In the genomic region with DNA sequence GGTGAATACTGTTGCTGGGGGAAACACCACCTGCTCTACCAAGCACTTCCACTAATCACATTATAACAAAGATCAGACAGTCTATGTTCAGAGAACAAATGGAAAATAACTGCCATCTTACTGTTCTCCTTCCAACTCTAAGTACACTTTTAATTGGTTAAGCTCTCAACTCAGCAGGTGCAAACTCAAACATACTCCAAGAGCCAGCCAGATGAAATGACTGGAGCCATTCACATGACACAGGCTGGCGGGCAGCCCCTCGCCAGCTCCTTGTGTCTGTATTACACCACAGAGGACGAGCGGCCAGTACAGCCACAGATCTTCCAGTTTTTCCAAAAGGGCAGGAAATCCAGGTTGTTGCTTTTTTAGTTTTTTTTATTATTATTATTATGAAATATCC, we compare ENCODE assay signal across 16 cellular contexts. TPM values are rescaled to one million over a fixed set of nuclear protein-coding genes. Genes with fewer than 3 reads are reported as not detected.
A peak's percentile ranks its signal among the peaks of the same experiment; 100 is the strongest.
DNase-seq lines count a peak whose midpoint lies in the region; ATAC-seq, FAIRE-seq and TF ChIP-seq lines count a peak whose summit lies in the region.
"Had no signal": no experiment of that assay in that cellular context is flagged by ENCODE, and none has a peak within 500 bp of the region (broad histone marks: within the 10 kb centered on the region; RNA-seq: fewer than 3 reads in every experiment).

No MANE protein-coding gene starts in this region.

- DNase-seq in breast epithelium (ENCODE audit: low spot score in 2 of 2) = peak in 1 of 2 donors; percentile 43
- no peak for DNase-seq in MCF 10A (ENCODE audit: unreplicated experiment)
- DNase-seq in SJCRH30 = peak; percentile 24 to 62
- no peak for DNase-seq in HepG2 (ENCODE audit: low spot score)
- peak; percentile 77 for DNase-seq in upper lobe of right lung
- DNase-seq in mesendoderm = no peak
- no peak for DNase-seq in SKM-1 treated with dmso at 0.1 percent for 144 hours (lab: John Stamatoyannopoulos, UW; ENCODE audit: unreplicated experiment)
- DNase-seq: activated CD8-positive, alpha-beta memory T cell treated with anti-CD3 and anti-CD28 coated beads, Interleukin-2, amount 50 U/mL, for 48 hours; endodermal cell; stimulated activated CD4-positive, alpha-beta T cell treated with anti-CD3 and anti-CD28 coated beads, Interleukin-15, amount 100 ng/mL, for 24 hours had no signal

- H3K27ac Mint-ChIP-seq in MCF 10A (ENCODE audit: low read depth, unreplicated experiment) = no peak overlapping the region
- H3K27ac Mint-ChIP-seq: endodermal cell; stimulated activated naive CD8-positive, alpha-beta T cell treated with anti-CD3 and anti-CD28 coated beads, Interleukin-15, Interleukin-2, amounts not matched to agents 100 ng/mL and 50 ng/mL, for 24 hours had no signal

- no peak overlapping the region for H4K8ac ChIP-seq in mesendoderm (ENCODE audit: low read depth, low read length)

- BruUV-seq in MCF 10A (replicated peaks; lab: Mats Ljungman, UMichigan) (no TSS peak), HepG2 (replicated peaks; lab: Mats Ljungman, UMichigan) (no TSS peak)

- H2AFZ ChIP-seq in HepG2 (ENCODE audit: low read length) = no peak overlapping the region

- no peaks in the 10 kb centered on the region for H4K20me1 ChIP-seq in HepG2 (ENCODE audit: insufficient read depth, low read length)

- H3K79me1 ChIP-seq in mesendoderm (ENCODE audit: low read length) = peaks cover 30% of the 10 kb centered on the region

- CTCF ChIA-PET in MCF 10A (lab: Yijun Ruan, JAX) (interaction anchor here (0.6 to 1.9 kb wide), 5 partner anchors 10 to 127 kb away, joined by 3 to 19 read pairs (median 4); no protein-coding TSS in a partner anchor), HepG2 (lab: Yijun Ruan, JAX; ENCODE audit: low intra/inter-chr PET ratio, low total read pairs) (no interaction called here)

- H2BK15ac ChIP-seq in mesendoderm (replicated peaks; ENCODE audit: low read depth) = no peak overlapping the region

- H3K9me3 Mint-ChIP-seq in MCF 10A (ENCODE audit: unreplicated experiment) = peaks cover 5% of the 10 kb centered on the region
- H3K9me3 Mint-ChIP-seq: endodermal cell; stimulated activated naive CD8-positive, alpha-beta T cell treated with anti-CD3 and anti-CD28 coated beads, Interleukin-15, Interleukin-2, amounts not matched to agents 100 ng/mL and 50 ng/mL, for 24 hours had no signal

- no peak overlapping the region for H3K56ac ChIP-seq in mesendoderm (ENCODE audit: low read length)

- peaks cover 0 to 5% of the 10 kb centered on the region in 2 donors for H3K4me1 ChIP-seq in breast epithelium
- H3K4me1 ChIP-seq in SJCRH30 = peaks cover 11% of the 10 kb centered on the region; the same call in 1 of the 2 replicates
- H3K4me1 ChIP-seq in HepG2 (ENCODE audit: insufficient read depth, low read length) = peaks cover 84% of the 10 kb centered on the region
- peaks cover 49% of the 10 kb centered on the region for H3K4me1 ChIP-seq in upper lobe of right lung
- peaks cover 6% of the 10 kb centered on the region for H3K4me1 ChIP-seq in mesendoderm (ENCODE audit: control insufficient read depth, low read depth, low read length)

- H3K27me3 Mint-ChIP-seq in MCF 10A (ENCODE audit: insufficient read depth, unreplicated experiment) = no peaks in the 10 kb centered on the region

- H3K4me2 ChIP-seq in HepG2 (ENCODE audit: low read depth, low read length) (no peak overlapping the region), mesendoderm (ENCODE audit: low read length) (no peak overlapping the region)

- H3K4me3 ChIP-seq in breast epithelium (no peak overlapping the region), SJCRH30 (no peak overlapping the region), HepG2 (replicated peaks in 1 of 3; ENCODE audit: insufficient read depth in 1 of 3, low read depth in 2 of 3, low read length in 3 of 3) (no peak overlapping the region), upper lobe of right lung (peak overlapping the region; percentile 5), mesendoderm (ENCODE audit: low read length) (no peak overlapping the region)

- no peak overlapping the region for H3K9ac ChIP-seq in HepG2 (ENCODE audit: insufficient read depth, low read depth, low read length)
- no peak overlapping the region for H3K9ac ChIP-seq in mesendoderm (ENCODE audit: low read length)

- H3K18ac ChIP-seq in mesendoderm (ENCODE audit: low read length) = no peak overlapping the region

- H3K27me3 ChIP-seq in breast epithelium (no peaks in the 10 kb centered on the region), SJCRH30 (no peaks in the 10 kb centered on the region), HepG2 (ENCODE audit: control insufficient read depth in 1 of 2, insufficient read depth in 2 of 2, low read length in 2 of 2) (no peaks in the 10 kb centered on the region), upper lobe of right lung (no peaks in the 10 kb centered on the region), mesendoderm (ENCODE audit: insufficient read depth, low read length, poor library complexity) (no peaks in the 10 kb centered on the region)

- no peaks in the 10 kb centered on the region for H3K36me3 ChIP-seq in breast epithelium
- H3K36me3 ChIP-seq in SJCRH30 = no peaks in the 10 kb centered on the region
- no peaks in the 10 kb centered on the region for H3K36me3 ChIP-seq in HepG2 (replicated peaks in 1 of 2; ENCODE audit: control insufficient read depth in 1 of 2, insufficient read depth in 2 of 2, low read length in 2 of 2)
- no peaks in the 10 kb centered on the region for H3K36me3 ChIP-seq in upper lobe of right lung
- H3K36me3 ChIP-seq in mesendoderm (ENCODE audit: control insufficient read depth, insufficient read depth, low read length) = no peaks in the 10 kb centered on the region

- TF ChIP-seq POLR2A in breast epithelium (IDR thresholded peaks at IDR 0.05) (no peak), HepG2 (IDR thresholded peaks at IDR 0.05; ENCODE audit: insufficient read depth in 1 of 2, low read depth in 2 of 2, low read length in 2 of 2) (no peak)

- no peak overlapping the region for H2BK5ac ChIP-seq in mesendoderm (ENCODE audit: low read length)

- WGBS in HepG2 (ENCODE audit: low lambda C conversion rate) = 93% methylated on average over 4 of the region's 4 CpGs
- no CpG with 5 or more reads among the region's 4 CpGs for WGBS in mesendoderm (ENCODE audit: extremely low coverage, insufficient coverage, low lambda C conversion rate)

- H3K23ac ChIP-seq in mesendoderm (ENCODE audit: low read length) = no peak overlapping the region

- peaks cover 6% of the 10 kb centered on the region for H3K36me3 Mint-ChIP-seq in MCF 10A (ENCODE audit: insufficient read depth, unreplicated experiment)

- H3K9me3 ChIP-seq in breast epithelium (no peaks in the 10 kb centered on the region), SJCRH30 (replicated peaks) (no peaks in the 10 kb centered on the region), HepG2 (ENCODE audit: low read length) (no peaks in the 10 kb centered on the region), upper lobe of right lung (no peaks in the 10 kb centered on the region)

- H4K5ac ChIP-seq in mesendoderm (ENCODE audit: low read length) = no peak overlapping the region

- no peak overlapping the region for H3K4ac ChIP-seq in mesendoderm (ENCODE audit: low read depth, low read length)

- no peak for TF ChIP-seq CTCF in breast epithelium (IDR thresholded peaks at IDR 0.05)
- TF ChIP-seq CTCF in MCF 10A (IDR thresholded peaks at IDR 0.05; ENCODE audit: unreplicated experiment) = no peak
- no peak for TF ChIP-seq CTCF in HepG2 (CRISPR knock-in tag; IDR thresholded peaks at IDR 0.05)
- TF ChIP-seq CTCF in upper lobe of right lung (IDR thresholded peaks at IDR 0.05) = no peak

- in situ Hi-C loops in HepG2 (cut with HindIII; ENCODE audit: extremely low pct_ligation_motif_present, low pct_unique_long_range_greater_than_20kb) = no loop called here

- no peak for ATAC-seq in HepG2
- ATAC-seq in upper lobe of right lung = peak; percentile 90
- ATAC-seq in GM21529 (IDR thresholded peaks at IDR 0.05; ENCODE audit: unreplicated experiment) = no peak
- ATAC-seq: Panc1 had no signal

- peak overlapping the region; percentile 1 to 19 for H3K27ac ChIP-seq in breast epithelium
- no peak overlapping the region for H3K27ac ChIP-seq in SJCRH30
- no peak overlapping the region for H3K27ac ChIP-seq in HepG2 (ENCODE audit: extremely low read length, insufficient read depth, low read length)
- peak overlapping the region; percentile 28 for H3K27ac ChIP-seq in upper lobe of right lung
- H3K27ac ChIP-seq in mesendoderm (ENCODE audit: low read depth, low read length) = no peak overlapping the region

- H2BK120ac ChIP-seq in mesendoderm (ENCODE audit: low read depth, low read length) = no peak overlapping the region

- H3K4me3 Mint-ChIP-seq in MCF 10A (ENCODE audit: unreplicated experiment) = no peak overlapping the region
- H3K4me3 Mint-ChIP-seq: endodermal cell; stimulated activated naive CD8-positive, alpha-beta T cell treated with anti-CD3 and anti-CD28 coated beads, Interleukin-15, Interleukin-2, amounts not matched to agents 100 ng/mL and 50 ng/mL, for 24 hours had no signal

- TF ChIP-seq RAD21 in HepG2 (CRISPR knock-in tag; IDR thresholded peaks at IDR 0.05) = no peak

- peaks cover 11% of the 10 kb centered on the region for H3K4me1 Mint-ChIP-seq in MCF 10A (ENCODE audit: insufficient read depth, unreplicated experiment)

- POLR2A ChIA-PET in MCF 10A (lab: Yijun Ruan, JAX) (interaction anchor here (0.6 to 2.9 kb wide), 2 partner anchors 10 to 684 kb away, joined by 3 to 10 read pairs; no protein-coding TSS in a partner anchor), HepG2 (lab: Yijun Ruan, JAX) (no interaction called here)

- TF ChIP-seq EP300 in HepG2 (IDR thresholded peaks at IDR 0.05; ENCODE audit: low read depth in 2 of 2, low read length in 2 of 2) (no peak), HepG2 (CRISPR knock-in tag; IDR thresholded peaks at IDR 0.05; ENCODE audit: borderline replicate concordance) (no peak)

- intact Hi-C loops in breast epithelium (cut with DNase I; ENCODE audit: low total_unique reads) (no loop called here), MCF 10A (cut with micrococcal nuclease) (no loop called here), HepG2 (cut with micrococcal nuclease; ENCODE audit: unreplicated experiment) (loop anchor here (10.0 kb wide), 1 partner anchor 304 kb away; the partner anchor contains the start of gene OSMR), upper lobe of right lung (cut with DNase I) (no loop called here)

- no peak for FAIRE-seq in HepG2 (lab: Jason Lieb, UNC)
- FAIRE-seq: astrocyte, D721Med, GM12892 had no signal

- H3K79me2 ChIP-seq in HepG2 (ENCODE audit: insufficient read depth, low read length) (peaks cover 91% of the 10 kb centered on the region), mesendoderm (ENCODE audit: control insufficient read depth, insufficient read depth, low read length) (peaks cover 55% of the 10 kb centered on the region)

- no peak overlapping the region for H2AK5ac ChIP-seq in mesendoderm (ENCODE audit: low read length)

RNA-seq across cellular contexts. Expression of gene LIFR, which starts 16.1 kb away (rescaled TPM):
- total RNA-seq in breast epithelium (100 to 1,000 TPM; 179 to 225 (median 222) TPM), MCF 10A (2022) (3.7 and 3.9 TPM in 2 replicates), HepG2 (2016; rRNA removed; fragmentation: Illumina TruSeq; extraction: Trizol) (20.1 and 25.2 TPM in 2 replicates), upper lobe of right lung (151 TPM)
- 27.4 and 30.6 TPM in 2 replicates for total RNA-seq in SJCRH30 (2014; rRNA removed; shearing (Covaris generic))
- total RNA-seq in HepG2 (2016; cell fraction: cytosol; rRNA removed; fragmentation: Illumina TruSeq; extraction: Trizol; ENCODE audit: low read depth) = 58.4 and 67.4 TPM in 2 replicates
- 20.0 and 23.0 TPM in 2 replicates for total RNA-seq in HepG2 (2016; cell fraction: insoluble cytoplasmic fraction; rRNA removed; fragmentation: Illumina TruSeq; extraction: Trizol)
- total RNA-seq in HepG2 (2016; cell fraction: membrane; rRNA removed; fragmentation: Illumina TruSeq; extraction: Trizol) = 31.5 and 38.0 TPM in 2 replicates
- 39.8 and 44.4 TPM in 2 replicates for total RNA-seq in HepG2 (2016; cell fraction: nucleus; rRNA removed; fragmentation: Illumina TruSeq; extraction: Trizol)
- 5.0 and 6.3 TPM in 2 replicates for polyA plus RNA-seq in HepG2 (2011; rRNA removed)
- 1.9 and 3.2 TPM in 2 replicates for polyA plus RNA-seq in HepG2 (2011; cell fraction: cytosol; rRNA removed)
- polyA plus RNA-seq in HepG2 (2011; cell fraction: nucleus; rRNA removed) = 6.5 and 8.0 TPM in 2 replicates
- polyA plus RNA-seq in HepG2 (2012) = 7.6 and 12.3 TPM in 2 replicates
- 0.20 and 0.28 TPM in 2 replicates for polyA plus RNA-seq in HepG2 (2016; cell fraction: cytosol; fragmentation: Illumina TruSeq; extraction: Trizol; ENCODE audit: low read depth)
- 6.5 and 7.1 TPM in 2 replicates for polyA plus RNA-seq in HepG2 (2016; cell fraction: insoluble cytoplasmic fraction; fragmentation: Illumina TruSeq; extraction: Trizol; ENCODE audit: low read depth)
- 1.1 TPM in 2 replicates for polyA plus RNA-seq in HepG2 (2016; cell fraction: membrane; fragmentation: Illumina TruSeq; extraction: Trizol; ENCODE audit: low read depth)
- 19.2 and 20.0 TPM in 2 replicates for polyA plus RNA-seq in HepG2 (2016; cell fraction: nucleus; fragmentation: Illumina TruSeq; extraction: Trizol; ENCODE audit: insufficient read depth, low read depth)
- polyA minus RNA-seq in HepG2 (2011; rRNA and poly(A)+ RNA removed; ENCODE audit: low replicate concordance) = 15.0 and 54.2 TPM in 2 replicates
- 17.8 and 19.0 TPM in 2 replicates for polyA minus RNA-seq in HepG2 (2011; cell fraction: cytosol; rRNA and poly(A)+ RNA removed)
- polyA minus RNA-seq in HepG2 (2011; cell fraction: nucleus; rRNA and poly(A)+ RNA removed) = 63.7 and 65.9 TPM in 2 replicates
- polyA plus RNA-seq in mesendoderm (2013, experiment 1 of 2) = 5.4 TPM
- polyA plus RNA-seq in mesendoderm (2013, experiment 2 of 2) = 5.0 TPM

Comparison
In these comparisons a context has a peak if more than half of its experiments do, and no peak if none do; other contexts are left out.
1. DNase-seq: peak in SJCRH30 (2 of 2) and upper lobe of right lung (single experiment); none in MCF 10A (single experiment), HepG2 (single experiment), mesendoderm (single experiment) and SKM-1 treated with dmso at 0.1 percent for 144 hours (single experiment).
2. H3K27ac ChIP-seq: peak in breast epithelium (2 of 2) and upper lobe of right lung (single experiment); none in SJCRH30 (single experiment), HepG2 (single experiment) and mesendoderm (single experiment).